In the genomic region with DNA sequence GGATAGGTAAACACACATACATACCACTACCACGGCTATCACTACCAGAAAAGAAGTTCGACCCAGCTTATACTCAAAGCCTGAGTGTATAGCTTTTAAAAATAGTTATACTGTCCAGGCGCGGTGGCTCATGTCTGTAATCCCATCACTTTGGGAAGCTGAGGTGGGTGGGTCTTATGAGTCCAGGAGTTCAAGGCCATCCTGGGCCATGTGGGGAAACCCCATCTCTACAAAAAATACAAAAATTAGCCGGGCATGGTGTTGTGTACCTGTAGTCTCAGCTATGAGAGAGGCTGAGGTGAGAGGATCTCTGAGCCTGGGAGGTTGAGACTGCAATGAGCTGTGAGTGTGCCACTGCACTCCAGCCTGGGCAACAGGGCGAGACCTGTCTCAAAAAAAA, we compare ENCODE assay signal across 8 cellular contexts. TPM values are rescaled to one million over a fixed set of nuclear protein-coding genes. Genes with fewer than 3 reads are reported as not detected.
"Had no signal": no experiment of that assay in that cellular context is flagged by ENCODE, and none has a peak within 500 bp of the region (broad histone marks: within the 10 kb centered on the region; RNA-seq: fewer than 3 reads in every experiment).

No MANE protein-coding gene starts in this region.

- H3K27ac Mint-ChIP-seq: IgD-negative memory B cell had no signal

- H3K4me3 ChIP-seq: K562 had no signal

- FAIRE-seq: HTR-8/SVneo, K562 had no signal

- H3K27me3 Mint-ChIP-seq: IgD-negative memory B cell had no signal

- H3K4me3 Mint-ChIP-seq: IgD-negative memory B cell had no signal

- DNase-seq: IMR-90, KBM-7, KG1 had no signal

- H3K27ac ChIP-seq: HL-60 had no signal

- ATAC-seq: K562 had no signal

- H3K9me3 Mint-ChIP-seq: IgD-negative memory B cell had no signal

RNA-seq across cellular contexts. Expression of gene NKX2-4, which starts 32.9 kb away (rescaled TPM):
- total RNA-seq: HT-29, IMR-90, K562 had no signal
- polyA plus RNA-seq: IgD-negative memory B cell, IMR-90, K562 had no signal
